In the genomic region with DNA sequence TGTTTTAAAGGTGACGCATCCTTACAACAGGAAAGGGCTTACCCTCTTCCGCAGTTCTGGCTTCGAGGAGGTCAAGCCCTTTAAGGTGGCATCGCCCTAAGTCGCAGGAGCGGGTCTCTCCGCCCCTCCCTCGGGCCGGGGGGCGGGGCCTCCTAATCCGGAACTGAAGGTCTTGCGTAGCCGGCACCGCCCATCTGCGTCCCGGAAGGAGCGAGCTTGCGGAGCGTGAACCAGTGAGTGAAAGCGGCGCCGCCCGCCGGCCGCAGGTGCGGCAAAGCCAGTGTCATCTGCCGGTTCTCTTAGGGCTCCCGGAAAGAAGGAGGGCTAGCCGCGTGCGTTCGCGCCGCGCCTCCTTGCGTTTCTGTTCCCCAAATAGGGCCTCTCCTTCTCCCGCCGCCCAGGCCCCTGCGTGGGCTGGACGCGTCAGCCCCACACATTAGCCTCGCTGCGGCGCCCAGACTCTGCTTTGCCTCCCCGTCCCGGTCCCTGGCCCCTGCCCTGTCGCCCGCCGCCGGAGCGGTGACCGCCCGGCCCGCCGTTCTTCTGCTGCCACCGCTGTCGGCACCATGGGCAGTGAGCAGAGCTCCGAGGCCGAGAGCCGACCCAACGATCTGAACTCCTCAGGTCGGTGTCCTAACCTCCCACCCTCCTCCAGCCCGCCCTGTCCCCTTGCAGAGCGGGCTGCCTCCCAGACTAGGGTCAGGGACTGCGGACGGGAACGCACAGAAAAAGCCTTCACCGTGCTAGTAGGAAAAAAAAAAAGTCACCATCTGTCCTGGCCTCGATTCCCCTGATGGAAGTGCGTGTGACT, we compare ENCODE assay signal across 8 cellular contexts. TPM values are rescaled to one million over a fixed set of nuclear protein-coding genes. Genes with fewer than 3 reads are reported as not detected.
DNase-seq lines count a peak whose midpoint lies in the region; ATAC-seq, FAIRE-seq and TF ChIP-seq lines count a peak whose summit lies in the region.

A gene (plus strand): TSS at position 193 of the 811 bp plus-strand sequence. CDS start 374 bp downstream, at position 567.

- H3K4me1 ChIP-seq in BE2C, result no peaks in the 10 kb centered on the region
- H3K4me1 ChIP-seq in kidney (ENCODE audit: control insufficient read depth in 1 of 2, insufficient read depth in 1 of 2, low read depth in 1 of 2, low read length in 2 of 2), result no peaks in the 10 kb centered on the region

- peak; percentile 98 for TF ChIP-seq POLR2A in GM19193 (IDR thresholded peaks at IDR 0.05; ENCODE audit: extremely low read depth, insufficient read depth, insufficient read length)

- H3K9me3 Mint-ChIP-seq in chondrocyte (ENCODE audit: low read depth), result no peaks in the 10 kb centered on the region

- TF ChIP-seq CTCF in BE2C (IDR thresholded peaks at IDR 0.05; ENCODE audit: low read depth, low read length), result 0 out of 2 replicates have a peak, but pooled peaks have one; percentile 3
- peak; percentile 63 for TF ChIP-seq CTCF in chondrocyte (IDR thresholded peaks at IDR 0.05)
- TF ChIP-seq CTCF in kidney (IDR thresholded peaks at IDR 0.05; ENCODE audit: borderline replicate concordance, extremely low read depth, insufficient read depth), result no peak

- H3K27ac Mint-ChIP-seq in chondrocyte (ENCODE audit: unreplicated experiment), result peak within 1 kb of the TSS; percentile 92

- peak within 1 kb of the TSS; percentile 92 for H3K4me3 Mint-ChIP-seq in chondrocyte (ENCODE audit: unreplicated experiment)

- peak within 1 kb of the TSS; percentile 91 to 93 for H3K9ac ChIP-seq in kidney (ENCODE audit: low read length in 2 of 2)

- ATAC-seq in HG03439 (IDR thresholded peaks at IDR 0.05; ENCODE audit: unreplicated experiment), result peak; percentile 92

- H3K27me3 ChIP-seq in BE2C, result no peaks in the 10 kb centered on the region

- H3K36me3 ChIP-seq in BE2C (no peaks in the 10 kb centered on the region), kidney (ENCODE audit: control insufficient read depth in 1 of 2, insufficient read depth in 2 of 2, low read length in 2 of 2) (no peaks in the 10 kb centered on the region)

- H3K36me3 Mint-ChIP-seq in chondrocyte (ENCODE audit: low read depth), result no peaks in the 10 kb centered on the region

- DNase-seq in BE2C, result peak; percentile 98
- peak; percentile 97 for DNase-seq in NCI-H510A (lab: John Stamatoyannopoulos, UW)
- peak; percentile 96 to 98 for DNase-seq in activated CD4-positive, alpha-beta T cell treated with anti-CD3 and anti-CD28 coated beads for 24 hours (ENCODE audit: low read depth in 2 of 2)
- DNase-seq in chondrocyte (ENCODE audit: low spot score), result peak; percentile 95
- peak; percentile 99 for DNase-seq in kidney
- DNase-seq in stimulated activated CD4-positive, alpha-beta T cell treated with anti-CD3 and anti-CD28 coated beads, Interleukin-15, amount 100 ng/mL, for 24 hours, result peak; percentile 99

- H3K4me1 Mint-ChIP-seq in chondrocyte (ENCODE audit: low read depth), result peaks cover 16% of the 10 kb centered on the region

- FAIRE-seq in kidney (lab: Jason Lieb, UNC), result peak; percentile 41

- H3K4me3 ChIP-seq in BE2C (ENCODE audit: low read depth, low read length) (peak within 1 kb of the TSS; percentile 88), kidney (ENCODE audit: low read length in 2 of 2) (peak within 1 kb of the TSS; percentile 79 to 91)

- intact Hi-C loops in kidney (cut with DNase I), result no loop called here

- no peaks in the 10 kb centered on the region for H3K27me3 Mint-ChIP-seq in chondrocyte (ENCODE audit: low read depth)

- H3K9me3 ChIP-seq in BE2C (no peaks in the 10 kb centered on the region), kidney (ENCODE audit: control insufficient read depth in 1 of 2, low read length in 2 of 2) (no peaks in the 10 kb centered on the region)

- H3K27ac ChIP-seq in kidney (ENCODE audit: low read depth in 2 of 2, low read length in 2 of 2), result peak within 1 kb of the TSS; percentile 95 to 98

RNA-seq across cellular contexts. Expression of the gene that starts here (rescaled TPM):
- 11.9 TPM for polyA plus RNA-seq in BE2C (2012; ENCODE audit: insufficient read depth, insufficient read length, low read depth)
- total RNA-seq in chondrocyte (9.3 to 12.3 TPM (median 11.3 TPM) in 3 replicates), kidney (14.0 TPM)
- polyA plus RNA-seq in kidney (ENCODE audit: insufficient read depth, low read depth, low replicate concordance), result 11.2 TPM

Comparison
In these comparisons a context has a peak if more than half of its experiments do, and no peak if none do; other contexts are left out.
1. Peak in every context shown above with its lines: DNase-seq, ATAC-seq, H3K4me3 ChIP-seq and H3K27ac ChIP-seq.